8 cellular contexts compared by ENCODE assay signal in the genomic region with DNA sequence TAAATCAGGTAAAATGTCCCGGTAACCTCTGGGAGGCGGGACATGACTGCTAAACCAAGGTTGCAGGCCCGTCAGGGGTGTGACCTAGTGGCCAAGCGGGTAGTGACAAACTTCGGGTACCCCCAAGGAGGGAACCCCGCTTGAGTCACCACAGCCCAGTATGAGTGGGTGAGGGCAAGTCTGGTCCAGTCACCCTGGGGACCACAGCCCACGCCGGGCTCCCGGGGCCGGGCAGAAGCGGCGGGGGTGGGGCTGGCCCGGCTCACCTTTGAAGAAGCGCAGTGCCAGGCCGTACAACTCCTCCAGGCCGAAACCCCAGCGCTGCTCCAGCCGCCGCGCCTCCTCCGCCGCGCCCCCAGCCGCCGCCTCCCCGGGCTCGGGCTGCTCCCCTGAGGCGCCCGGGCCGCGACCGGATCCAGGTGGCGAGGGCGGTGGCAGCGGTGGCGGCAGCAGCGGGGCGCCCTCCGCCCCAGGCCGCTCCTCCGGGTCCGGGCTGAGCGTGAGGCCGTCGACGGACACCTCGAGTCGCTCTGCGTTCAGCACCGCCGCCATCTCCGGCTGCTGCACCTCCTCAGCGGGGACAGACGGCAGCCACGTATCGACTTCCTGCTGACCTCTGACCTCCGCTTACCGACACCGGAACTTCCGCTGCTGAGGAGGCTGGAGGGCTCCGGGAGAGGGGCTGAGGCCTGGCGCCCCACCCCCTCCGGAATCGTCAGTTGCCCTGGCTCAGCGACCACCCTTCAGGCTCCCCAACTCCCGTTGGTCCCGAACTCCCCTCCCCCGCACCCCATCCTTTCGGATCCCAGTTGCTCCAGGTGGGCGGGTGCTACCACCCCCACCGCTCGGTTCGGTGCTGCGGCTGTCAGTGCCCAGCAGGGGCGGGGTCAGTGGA. TPM values are rescaled to one million over a fixed set of nuclear protein-coding genes. Genes with fewer than 3 reads are reported as not detected.
A peak's percentile ranks its signal among the peaks of the same experiment; 100 is the strongest.
DNase-seq lines count a peak whose midpoint lies in the region; ATAC-seq, FAIRE-seq and TF ChIP-seq lines count a peak whose summit lies in the region.

A gene (minus strand): TSS at position 618 of the 895 bp plus-strand sequence. CDS start 66 bp downstream, at position 552.

- no peak for FAIRE-seq in small intestine (lab: Jason Lieb, UNC)

- H3K36me3 ChIP-seq in WERI-Rb-1, result no peaks in the 10 kb centered on the region
- H3K36me3 ChIP-seq in breast epithelium, result no peaks in the 10 kb centered on the region
- peaks cover 0 to 2% of the 10 kb centered on the region in 2 donors for H3K36me3 ChIP-seq in small intestine (ENCODE audit: control insufficient read depth in 2 of 2, insufficient read depth in 2 of 2, low read length in 2 of 2)

- H3K27ac ChIP-seq in AG04450 (ENCODE audit: low read depth, low read length) (peak within 1 kb of the TSS; percentile 65), WERI-Rb-1 (peak within 1 kb of the TSS; percentile 85), breast epithelium (peak within 1 kb of the TSS; percentile 97 to 98), small intestine (ENCODE audit: low read depth in 1 of 2, low read length in 1 of 2) (peak within 1 kb of the TSS; percentile 93 to 99)

- TF ChIP-seq CTCF in AG04450 (IDR thresholded peaks at IDR 0.05; ENCODE audit: low read depth, low read length) (no peak; the same call in 1 of the 2 replicates), WERI-Rb-1 (IDR thresholded peaks at IDR 0.05; ENCODE audit: low read depth, low read length) (no peak), breast epithelium (IDR thresholded peaks at IDR 0.05) (no peak)

- WGBS in small intestine, 3 donors, result 0 to 1% (median 1%) methylated on average over 56 to 75 of the region's 75 CpGs

- CTCF ChIA-PET in AG04450 (lab: Charles Lee), result interaction anchor here (0.6 to 2.6 kb wide), 2 partner anchors 60 to 61 kb away, joined by 3 to 27 read pairs; no protein-coding TSS in a partner anchor

- H3K9me3 ChIP-seq in AG04450 (ENCODE audit: control insufficient read depth, insufficient read depth, low read length) (no peaks in the 10 kb centered on the region), WERI-Rb-1 (ENCODE audit: severe bottlenecking) (no peaks in the 10 kb centered on the region), breast epithelium (no peaks in the 10 kb centered on the region), small intestine (ENCODE audit: control insufficient read depth, low read depth) (no peaks in the 10 kb centered on the region)

- peak; percentile 88 for TF ChIP-seq POLR2A in breast epithelium (IDR thresholded peaks at IDR 0.05)

- no peaks in the 10 kb centered on the region for H3K27me3 ChIP-seq in AG04450 (ENCODE audit: control insufficient read depth, insufficient read depth, low read length)
- no peaks in the 10 kb centered on the region for H3K27me3 ChIP-seq in WERI-Rb-1 (ENCODE audit: insufficient read depth, low read depth, severe bottlenecking)
- H3K27me3 ChIP-seq in breast epithelium, result no peaks in the 10 kb centered on the region
- H3K27me3 ChIP-seq in small intestine (ENCODE audit: control insufficient read depth in 2 of 2, insufficient read depth in 2 of 2, low read length in 2 of 2), result no peaks in the 10 kb centered on the region

- H3K4me3 ChIP-seq in AG04450 (ENCODE audit: low read depth, low read length) (peak within 1 kb of the TSS; percentile 97), WERI-Rb-1 (ENCODE audit: low read depth, low read length) (peak within 1 kb of the TSS; percentile 53), breast epithelium (peak within 1 kb of the TSS; percentile 84 to 92 (median 89)), small intestine (ENCODE audit: low read depth in 1 of 2, low read length in 2 of 2) (peak within 1 kb of the TSS; percentile 94)

- peak; percentile 55 for DNase-seq in AG04450 (ENCODE audit: low read depth, low spot score)
- DNase-seq in NCI-H2227 treated with DMSO at 0.1 percent for 48 hours (lab: John Stamatoyannopoulos, UW), result peak; percentile 95
- peak; percentile 74 for DNase-seq in WERI-Rb-1
- peak; percentile 82 to 86 for DNase-seq in breast epithelium (ENCODE audit: low spot score in 2 of 2)
- DNase-seq in iPS-NIHi11 (ENCODE audit: low spot score), result peak; percentile 96
- peak; percentile 87 for DNase-seq in small intestine

- POLR2A ChIA-PET in AG04450 (lab: Yijun Ruan, JAX), result no interaction called here

- peaks cover 0 to 6% of the 10 kb centered on the region in 2 donors for H3K4me1 ChIP-seq in breast epithelium
- peaks cover 2 to 9% of the 10 kb centered on the region in 2 donors for H3K4me1 ChIP-seq in small intestine (ENCODE audit: control insufficient read depth in 2 of 2, insufficient read depth in 1 of 2, low read depth in 1 of 2, low read length in 1 of 2)

- intact Hi-C loops in breast epithelium (cut with DNase I; ENCODE audit: low total_unique reads), result loop anchor here (10.0 kb wide), 1 partner anchor 72 kb away; no protein-coding TSS in a partner anchor

- peak; percentile 95 for ATAC-seq in GM18909 (IDR thresholded peaks at IDR 0.05; ENCODE audit: poor library complexity, unreplicated experiment)
- ATAC-seq in HG03159 (IDR thresholded peaks at IDR 0.05; ENCODE audit: unreplicated experiment), result peak; percentile 96

RNA-seq across cellular contexts. Expression of the gene that starts here (rescaled TPM):
- polyA plus RNA-seq in AG04450 (2011; rRNA removed) (49.6 and 63.0 TPM in 2 replicates), small intestine (10 to 100 TPM; 16.1 to 28.6 (median 18.1) TPM)
- 39.4 and 54.9 TPM in 2 replicates for polyA minus RNA-seq in AG04450 (2011; rRNA and poly(A)+ RNA removed)
- total RNA-seq in breast epithelium, result 10 to 100 TPM; 52.4 to 63.9 (median 54.4) TPM

Comparison
In these comparisons a context has a peak if more than half of its experiments do, and no peak if none do; other contexts are left out.
1. Peak in every context shown above with its lines: DNase-seq, ATAC-seq, H3K4me3 ChIP-seq and H3K27ac ChIP-seq.